ENCODE assay signal across 8 cellular contexts in genomic region chr10:11515596-11516418, GRCh38.
A peak's percentile ranks its signal among the peaks of the same experiment; 100 is the strongest.
DNase-seq lines count a peak whose midpoint lies in the region; ATAC-seq lines count a peak whose summit lies in the region.

No MANE protein-coding gene starts in this region.

- H3K9me3 Mint-ChIP-seq in activated naive CD4-positive, alpha-beta T cell treated with anti-CD3 and anti-CD28 coated beads, Interleukin-2, amount 10 ng/mL, durations not matched to agents 7 days and 5 days: no peaks in the 10 kb centered on the region

- peak; percentile 61 for ATAC-seq in GM18907 (IDR thresholded peaks at IDR 0.05; ENCODE audit: unreplicated experiment)
- peak; percentile 62 for ATAC-seq in HG03175 (IDR thresholded peaks at IDR 0.05; ENCODE audit: unreplicated experiment)
- peak; percentile 90 for ATAC-seq in Right ventricle myocardium superior (ENCODE audit: poor library complexity)

- intact Hi-C loops in Right ventricle myocardium superior (cut with DNase I): loop anchor here (5.0 to 10.0 kb wide), 2 partner anchors 211 to 239 kb away; no protein-coding TSS in a partner anchor

- no peaks in the 10 kb centered on the region for H3K27me3 Mint-ChIP-seq in activated naive CD4-positive, alpha-beta T cell treated with anti-CD3 and anti-CD28 coated beads, Interleukin-2, amount 10 ng/mL, durations not matched to agents 7 days and 5 days

- no peaks in the 10 kb centered on the region for H3K36me3 Mint-ChIP-seq in activated naive CD4-positive, alpha-beta T cell treated with anti-CD3 and anti-CD28 coated beads, Interleukin-2, amount 10 ng/mL, durations not matched to agents 7 days and 5 days

- DNase-seq in COR-L47 (lab: John Stamatoyannopoulos, UW) (peak; percentile 35), NOMO-1 (lab: John Stamatoyannopoulos, UW; ENCODE audit: unreplicated experiment in 2 of 2) (peak; percentile 2 to 64), Right ventricle myocardium superior (no peak), retina (peak; percentile 42)
- peak; percentile 65 for DNase-seq in activated naive CD4-positive, alpha-beta T cell treated with anti-CD3 and anti-CD28 coated beads, Interleukin-2, amount 10 ng/mL, durations not matched to agents 7 days and 5 days
- no peak for DNase-seq in NK-92 treated with Interleukin-12 subunit alpha and Interleukin-12 subunit beta, amount 100 ng/mL, for 24 hours (lab: John Stamatoyannopoulos, UW)

- H3K4me3 Mint-ChIP-seq in activated naive CD4-positive, alpha-beta T cell treated with anti-CD3 and anti-CD28 coated beads, Interleukin-2, amount 10 ng/mL, durations not matched to agents 7 days and 5 days: no peak overlapping the region

- CTCF ChIA-PET in activated naive CD4-positive, alpha-beta T cell treated with anti-CD3 and anti-CD28 coated beads, Interleukin-2, amount 10 ng/mL, durations not matched to agents 7 days and 5 days (lab: Charles Lee): interaction anchor here (0.6 to 3.9 kb wide), 19 partner anchors 10 to 306 kb away, joined by 3 to 101 read pairs (median 4); no protein-coding TSS in a partner anchor

- H3K4me1 Mint-ChIP-seq in activated naive CD4-positive, alpha-beta T cell treated with anti-CD3 and anti-CD28 coated beads, Interleukin-2, amount 10 ng/mL, durations not matched to agents 7 days and 5 days: peaks cover 17% of the 10 kb centered on the region

- H3K27ac Mint-ChIP-seq in activated naive CD4-positive, alpha-beta T cell treated with anti-CD3 and anti-CD28 coated beads, Interleukin-2, amount 10 ng/mL, durations not matched to agents 7 days and 5 days: no peak overlapping the region

Comparison
In these comparisons a context has a peak if more than half of its experiments do, and no peak if none do; other contexts are left out.
1. DNase-seq: peak in COR-L47 (single experiment), NOMO-1 (2 of 2), activated naive CD4-positive, alpha-beta T cell treated with anti-CD3 and anti-CD28 coated beads, Interleukin-2, amount 10 ng/mL, durations not matched to agents 7 days and 5 days (single experiment) and retina (single experiment); none in Right ventricle myocardium superior (single experiment) and NK-92 treated with Interleukin-12 subunit alpha and Interleukin-12 subunit beta, amount 100 ng/mL, for 24 hours (single experiment).
2. Peak in every context shown above with its lines, with median percentiles within 50 percentile points of each other: ATAC-seq.